Comparison of ENCODE assay signal across 16 cellular contexts in the genomic region with DNA sequence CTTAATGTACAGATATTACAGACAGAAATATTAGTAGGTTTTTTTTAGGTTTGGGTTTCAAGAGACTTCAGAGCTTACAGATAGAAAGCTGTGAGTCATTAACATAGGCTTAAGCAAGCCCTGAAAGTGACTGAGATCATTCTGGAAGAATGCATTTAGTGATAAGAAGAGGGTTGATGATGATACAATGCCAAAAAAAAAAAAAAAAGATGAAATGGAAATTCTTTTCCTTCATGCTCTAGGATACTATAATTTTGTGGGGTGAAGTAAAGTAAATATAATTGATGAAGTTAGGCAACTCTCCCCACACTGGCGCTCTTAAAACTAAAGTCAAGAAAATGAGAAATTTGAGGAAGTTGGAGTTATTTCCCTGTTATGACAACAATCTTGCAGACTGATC.
DNase-seq lines count a peak whose midpoint lies in the region; ATAC-seq and TF ChIP-seq lines count a peak whose summit lies in the region.
"Had no signal": no experiment of that assay in that cellular context is flagged by ENCODE, and none has a peak within 500 bp of the region (broad histone marks: within the 10 kb centered on the region; RNA-seq: fewer than 3 reads in every experiment).

No MANE protein-coding gene starts in this region.

- H3K27me3 ChIP-seq in left ventricle myocardium inferior (ENCODE audit: low read depth) (no peaks in the 10 kb centered on the region), adipocyte (replicated peaks; ENCODE audit: control insufficient read depth, insufficient read depth, low read length) (no peaks in the 10 kb centered on the region)
- H3K27me3 ChIP-seq: tibial nerve had no signal

- H3K4me1 ChIP-seq in left ventricle myocardium inferior, result peaks cover 9% of the 10 kb centered on the region
- H3K4me1 ChIP-seq in adipocyte (ENCODE audit: control insufficient read depth, insufficient read depth, low read length), result peaks cover 11% of the 10 kb centered on the region
- H3K4me1 ChIP-seq: tibial nerve had no signal

- peak; percentile 69 for ATAC-seq in Right ventricle myocardium superior (ENCODE audit: poor library complexity)
- ATAC-seq in HG03045 (IDR thresholded peaks at IDR 0.05; ENCODE audit: unreplicated experiment), result no peak
- ATAC-seq in HG02571 (IDR thresholded peaks at IDR 0.05; ENCODE audit: unreplicated experiment), result no peak

- H3K4me3 ChIP-seq in left ventricle myocardium inferior (no peak overlapping the region), adipocyte (ENCODE audit: low read length) (no peak overlapping the region), foreskin fibroblast (ENCODE audit: low read depth in 1 of 2, low read length in 2 of 2) (no peak overlapping the region)
- H3K4me3 ChIP-seq: SK-N-MC, tibial nerve had no signal

- H3K36me3 ChIP-seq in left ventricle myocardium inferior (no peaks in the 10 kb centered on the region), adipocyte (ENCODE audit: control insufficient read depth, insufficient read depth, low read length, severe bottlenecking) (no peaks in the 10 kb centered on the region)
- H3K36me3 ChIP-seq: tibial nerve had no signal

- H3K27ac ChIP-seq in left ventricle myocardium inferior (replicated peaks), result no peak overlapping the region
- H3K27ac ChIP-seq: SK-N-MC, tibial nerve had no signal

- H3K9me3 ChIP-seq in left ventricle myocardium inferior (replicated peaks), result peaks cover 5% of the 10 kb centered on the region
- no peaks in the 10 kb centered on the region for H3K9me3 ChIP-seq in adipocyte (ENCODE audit: control insufficient read depth, low read length)
- H3K9me3 ChIP-seq: tibial nerve had no signal

- H3K9ac ChIP-seq in adipocyte (ENCODE audit: low read length), result no peak overlapping the region

- TF ChIP-seq CTCF in left ventricle myocardium inferior (IDR thresholded peaks at IDR 0.05; ENCODE audit: borderline replicate concordance), result no peak
- TF ChIP-seq CTCF in foreskin fibroblast (IDR thresholded peaks at IDR 0.05; ENCODE audit: low read depth, low read length), result no peak

- DNase-seq in Right ventricle myocardium superior (no peak), left ventricle myocardium inferior (no peak), adipocyte (ENCODE audit: low read depth) (peak; percentile 79), foreskin fibroblast (peak; percentile 69 to 83), RKO (ENCODE audit: low spot score) (no peak)
- no peak for DNase-seq in stimulated activated CD4-positive, alpha-beta T cell treated with anti-CD3 and anti-CD28 coated beads, Interleukin-2, amount 100 ng/mL, for 48 hours
- DNase-seq: activated CD4-positive, alpha-beta T cell treated with anti-CD3 and anti-CD28 coated beads for 1 hour; activated T-cell treated with anti-CD3 and anti-CD28 coated beads, Interleukin-2, amount 50 U/mL, for 1 hour; amygdala; DMS 273 treated with DMSO at 0.1 percent for 48 hours; NCI-H2107; stimulated activated CD4-positive, alpha-beta T cell treated with anti-CD3 and anti-CD28 coated beads, Interleukin-15, amount 100 ng/mL, for 24 hours had no signal

- intact Hi-C loops in Right ventricle myocardium superior (cut with DNase I), result no loop called here
- intact Hi-C loops in left ventricle myocardium inferior (cut with micrococcal nuclease), result no loop called here

Comparison
In these comparisons a context has a peak if more than half of its experiments do, and no peak if none do; other contexts are left out.
1. DNase-seq: peak in adipocyte (single experiment) and foreskin fibroblast (2 of 2); none in Right ventricle myocardium superior (single experiment), left ventricle myocardium inferior (single experiment), RKO (single experiment) and stimulated activated CD4-positive, alpha-beta T cell treated with anti-CD3 and anti-CD28 coated beads, Interleukin-2, amount 100 ng/mL, for 48 hours (0 of 2).